In the genomic region with DNA sequence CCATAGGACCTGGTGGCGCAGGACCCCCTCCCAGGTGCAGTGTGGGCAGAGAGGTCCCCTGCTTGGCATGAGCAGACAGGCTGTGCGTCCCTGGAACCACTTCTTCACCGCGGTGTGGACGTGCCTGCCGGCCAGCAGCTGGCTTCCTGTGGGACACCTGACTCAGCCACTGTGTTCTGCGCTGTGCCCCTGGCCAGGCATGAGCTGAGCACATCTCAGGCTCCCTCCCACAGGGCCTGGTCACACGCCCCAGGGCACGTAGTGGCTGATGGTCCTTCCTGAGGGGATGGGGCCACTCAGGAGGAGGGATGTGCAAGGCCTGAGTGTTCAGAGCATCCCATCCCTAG, we compare ENCODE assay signal across 8 cellular contexts. TPM values are rescaled to one million over a fixed set of nuclear protein-coding genes. Genes with fewer than 3 reads are reported as not detected.
DNase-seq lines count a peak whose midpoint lies in the region; ATAC-seq and TF ChIP-seq lines count a peak whose summit lies in the region.

No MANE protein-coding gene starts in this region.

- ATAC-seq in lower lobe of right lung, result no peak
- ATAC-seq in GM21367 (IDR thresholded peaks at IDR 0.05; ENCODE audit: unreplicated experiment), result no peak

- H3K36me3 ChIP-seq in lower lobe of right lung, result peaks cover 37% of the 10 kb centered on the region
- H3K36me3 ChIP-seq in testis (ENCODE audit: low read depth, missing control alignments), result no peaks in the 10 kb centered on the region

- TF ChIP-seq CTCF in lower lobe of right lung (IDR thresholded peaks at IDR 0.05) (no peak), testis (IDR thresholded peaks at IDR 0.05) (no peak)

- DNase-seq in HT1080 (ENCODE audit: low read depth), result peak; percentile 84
- peak; percentile 82 to 95 for DNase-seq in dermis microvascular lymphatic vessel endothelial cell (ENCODE audit: low read depth in 2 of 2)
- DNase-seq in lower lobe of right lung, result peak; percentile 47
- no peak for DNase-seq in testis
- DNase-seq in NCI-H1092 treated with DMSO at 0.1 percent for 48 hours (lab: John Stamatoyannopoulos, UW), result no peak
- no peak for DNase-seq in activated T-helper 2 cell treated with anti-CD3 and anti-CD28 coated beads, Interferon-gamma antibody, Interleukin-2, Interleukin-4, amounts not matched to agents 10 μg/mL and 5 μg/mL and 100 μg/mL, durations not matched to agents 14 hours and 24 hours and 36 hours (ENCODE audit: low spot score)
- DNase-seq in activated CD4-positive, alpha-beta memory T cell treated with anti-CD3 and anti-CD28 coated beads for 36 hours, result no peak

- H3K27ac ChIP-seq in lower lobe of right lung (peak overlapping the region; percentile 70), testis (peak overlapping the region; percentile 81 to 88)

- H3K4me1 ChIP-seq in lower lobe of right lung (peaks cover 96% of the 10 kb centered on the region), testis (peaks cover 67% of the 10 kb centered on the region)

- no peaks in the 10 kb centered on the region for H3K9me3 Mint-ChIP-seq in activated T-helper 2 cell treated with anti-CD3 and anti-CD28 coated beads, Interferon-gamma antibody, Interleukin-2, Interleukin-4, amounts not matched to agents 10 μg/mL and 5 μg/mL and 100 μg/mL, durations not matched to agents 14 hours and 24 hours and 36 hours
- no peaks in the 10 kb centered on the region for H3K9me3 Mint-ChIP-seq in activated CD4-positive, alpha-beta memory T cell treated with anti-CD3 and anti-CD28 coated beads for 36 hours

- H3K9me3 ChIP-seq in lower lobe of right lung (no peaks in the 10 kb centered on the region), testis (no peaks in the 10 kb centered on the region)

- H3K4me1 Mint-ChIP-seq in activated T-helper 2 cell treated with anti-CD3 and anti-CD28 coated beads, Interferon-gamma antibody, Interleukin-2, Interleukin-4, amounts not matched to agents 10 μg/mL and 5 μg/mL and 100 μg/mL, durations not matched to agents 14 hours and 24 hours and 36 hours (ENCODE audit: low read depth), result peaks cover 24% of the 10 kb centered on the region
- no peaks in the 10 kb centered on the region for H3K4me1 Mint-ChIP-seq in activated CD4-positive, alpha-beta memory T cell treated with anti-CD3 and anti-CD28 coated beads for 36 hours (ENCODE audit: low read depth)

- TF ChIP-seq POLR2A in testis (IDR thresholded peaks at IDR 0.05), result no peak

- H3K27me3 ChIP-seq in lower lobe of right lung (ENCODE audit: low read depth), result no peaks in the 10 kb centered on the region
- no peaks in the 10 kb centered on the region for H3K27me3 ChIP-seq in testis

- peaks cover 3% of the 10 kb centered on the region for H3K27me3 Mint-ChIP-seq in activated T-helper 2 cell treated with anti-CD3 and anti-CD28 coated beads, Interferon-gamma antibody, Interleukin-2, Interleukin-4, amounts not matched to agents 10 μg/mL and 5 μg/mL and 100 μg/mL, durations not matched to agents 14 hours and 24 hours and 36 hours (ENCODE audit: low read depth)
- H3K27me3 Mint-ChIP-seq in activated CD4-positive, alpha-beta memory T cell treated with anti-CD3 and anti-CD28 coated beads for 36 hours, result no peaks in the 10 kb centered on the region

- H3K4me3 Mint-ChIP-seq in activated T-helper 2 cell treated with anti-CD3 and anti-CD28 coated beads, Interferon-gamma antibody, Interleukin-2, Interleukin-4, amounts not matched to agents 10 μg/mL and 5 μg/mL and 100 μg/mL, durations not matched to agents 14 hours and 24 hours and 36 hours (ENCODE audit: low read depth), result no peak overlapping the region
- H3K4me3 Mint-ChIP-seq in activated CD4-positive, alpha-beta memory T cell treated with anti-CD3 and anti-CD28 coated beads for 36 hours, result no peak overlapping the region

- POLR2A ChIA-PET in activated CD4-positive, alpha-beta memory T cell treated with anti-CD3 and anti-CD28 coated beads for 36 hours (lab: Charles Lee), result no interaction called here

- intact Hi-C loops in lower lobe of right lung (cut with DNase I), result no loop called here
- intact Hi-C loops in testis (cut with DNase I; ENCODE audit: low total_unique reads), result no loop called here
- intact Hi-C loops in activated T-helper 2 cell treated with anti-CD3 and anti-CD28 coated beads, Interferon-gamma antibody, Interleukin-2, Interleukin-4, amounts not matched to agents 10 μg/mL and 5 μg/mL and 100 μg/mL, durations not matched to agents 14 hours and 24 hours and 36 hours (cut with micrococcal nuclease), result no loop called here
- intact Hi-C loops in activated CD4-positive, alpha-beta memory T cell treated with anti-CD3 and anti-CD28 coated beads for 36 hours (cut with micrococcal nuclease), result no loop called here

- no peak overlapping the region for H3K27ac Mint-ChIP-seq in activated T-helper 2 cell treated with anti-CD3 and anti-CD28 coated beads, Interferon-gamma antibody, Interleukin-2, Interleukin-4, amounts not matched to agents 10 μg/mL and 5 μg/mL and 100 μg/mL, durations not matched to agents 14 hours and 24 hours and 36 hours
- H3K27ac Mint-ChIP-seq in activated CD4-positive, alpha-beta memory T cell treated with anti-CD3 and anti-CD28 coated beads for 36 hours, result no peak overlapping the region

- no peaks in the 10 kb centered on the region for H3K36me3 Mint-ChIP-seq in activated T-helper 2 cell treated with anti-CD3 and anti-CD28 coated beads, Interferon-gamma antibody, Interleukin-2, Interleukin-4, amounts not matched to agents 10 μg/mL and 5 μg/mL and 100 μg/mL, durations not matched to agents 14 hours and 24 hours and 36 hours (ENCODE audit: low read depth)
- no peaks in the 10 kb centered on the region for H3K36me3 Mint-ChIP-seq in activated CD4-positive, alpha-beta memory T cell treated with anti-CD3 and anti-CD28 coated beads for 36 hours

- 64 to 78% methylated on average over 8 to 9 of the region's 9 CpGs for WGBS in testis, 2 donors

- CTCF ChIA-PET in activated CD4-positive, alpha-beta memory T cell treated with anti-CD3 and anti-CD28 coated beads for 36 hours (lab: Charles Lee), result no interaction called here

- H3K4me3 ChIP-seq in lower lobe of right lung (no peak overlapping the region), testis (no peak overlapping the region)

RNA-seq across cellular contexts. Expression of gene DEPP1, which starts 3.5 kb away (rescaled TPM):
- 0.97 and 1.2 TPM in 2 replicates for total RNA-seq in HT1080 (2014; rRNA removed; shearing (Covaris generic))
- 7.8 and 8.6 TPM in 2 replicates for polyA plus RNA-seq in HT1080 (2015; cell fraction: cytosol; rRNA removed)
- 8.7 and 11.5 TPM in 2 replicates for polyA plus RNA-seq in HT1080 (2015; cell fraction: nucleus; rRNA removed)
- total RNA-seq in dermis microvascular lymphatic vessel endothelial cell (122 and 133 TPM in 2 replicates), lower lobe of right lung (108 TPM), testis (10 to 100 TPM; 33.1 to 84.9 TPM)
- 29.1 TPM for polyA plus RNA-seq in testis (ENCODE audit: insufficient read depth, low read depth, low replicate concordance)
- 0.64 and 1.5 TPM in 2 replicates for total RNA-seq in activated T-helper 2 cell treated with anti-CD3 and anti-CD28 coated beads, Interferon-gamma antibody, Interleukin-2, Interleukin-4, amounts not matched to agents 10 μg/mL and 5 μg/mL and 100 μg/mL, durations not matched to agents 14 hours and 24 hours and 36 hours
- under 1 TPM; 0.34 to 0.40 TPM for total RNA-seq in activated CD4-positive, alpha-beta memory T cell treated with anti-CD3 and anti-CD28 coated beads for 36 hours

RNA-seq across cellular contexts. Expression of gene ZNF22, which starts 18.6 kb away (rescaled TPM):
- total RNA-seq in HT1080 (2014; rRNA removed; shearing (Covaris generic)), result 14.6 and 16.3 TPM in 2 replicates
- 16.5 and 17.0 TPM in 2 replicates for polyA plus RNA-seq in HT1080 (2015; cell fraction: cytosol; rRNA removed)
- polyA plus RNA-seq in HT1080 (2015; cell fraction: nucleus; rRNA removed), result 6.8 and 8.5 TPM in 2 replicates
- total RNA-seq in dermis microvascular lymphatic vessel endothelial cell, result 32.1 and 33.0 TPM in 2 replicates
- 22.1 TPM for total RNA-seq in lower lobe of right lung
- 10 to 100 TPM; 12.6 TPM for total RNA-seq in testis
- polyA plus RNA-seq in testis (ENCODE audit: insufficient read depth, low read depth, low replicate concordance), result 12.6 TPM
- 24.6 and 25.6 TPM in 2 replicates for total RNA-seq in activated T-helper 2 cell treated with anti-CD3 and anti-CD28 coated beads, Interferon-gamma antibody, Interleukin-2, Interleukin-4, amounts not matched to agents 10 μg/mL and 5 μg/mL and 100 μg/mL, durations not matched to agents 14 hours and 24 hours and 36 hours
- total RNA-seq in activated CD4-positive, alpha-beta memory T cell treated with anti-CD3 and anti-CD28 coated beads for 36 hours, result 10 to 100 TPM; 19.3 to 19.9 TPM

RNA-seq across cellular contexts. Expression of gene RASSF4, which starts 22.5 kb away (rescaled TPM):
- 6.6 and 7.8 TPM in 2 replicates for total RNA-seq in HT1080 (2014; rRNA removed; shearing (Covaris generic))
- 19.1 and 19.4 TPM in 2 replicates for polyA plus RNA-seq in HT1080 (2015; cell fraction: cytosol; rRNA removed)
- polyA plus RNA-seq in HT1080 (2015; cell fraction: nucleus; rRNA removed), result 31.4 and 46.0 TPM in 2 replicates
- 13.1 and 23.3 TPM in 2 replicates for total RNA-seq in dermis microvascular lymphatic vessel endothelial cell
- total RNA-seq in lower lobe of right lung, result 49.0 TPM
- 10 to 100 TPM; 53.1 to 68.1 TPM for total RNA-seq in testis
- polyA plus RNA-seq in testis (ENCODE audit: insufficient read depth, low read depth, low replicate concordance), result 28.2 TPM
- 0.66 and 1.7 TPM in 2 replicates for total RNA-seq in activated T-helper 2 cell treated with anti-CD3 and anti-CD28 coated beads, Interferon-gamma antibody, Interleukin-2, Interleukin-4, amounts not matched to agents 10 μg/mL and 5 μg/mL and 100 μg/mL, durations not matched to agents 14 hours and 24 hours and 36 hours
- 1 to 10 TPM in 1 of 2 experiments, under 1 TPM in 1; 0.77 to 1.1 TPM for total RNA-seq in activated CD4-positive, alpha-beta memory T cell treated with anti-CD3 and anti-CD28 coated beads for 36 hours

Comparison
In these comparisons a context has a peak if more than half of its experiments do, and no peak if none do; other contexts are left out.
1. DNase-seq: peak in HT1080 (single experiment), dermis microvascular lymphatic vessel endothelial cell (2 of 2) and lower lobe of right lung (single experiment); none in testis (single experiment), NCI-H1092 treated with DMSO at 0.1 percent for 48 hours (single experiment), activated T-helper 2 cell treated with anti-CD3 and anti-CD28 coated beads, Interferon-gamma antibody, Interleukin-2, Interleukin-4, amounts not matched to agents 10 μg/mL and 5 μg/mL and 100 μg/mL, durations not matched to agents 14 hours and 24 hours and 36 hours (single experiment) and activated CD4-positive, alpha-beta memory T cell treated with anti-CD3 and anti-CD28 coated beads for 36 hours (single experiment).
2. RNA of gene DEPP1, which starts 3.5 kb away (total RNA-seq): 122 to 133 TPM in dermis microvascular lymphatic vessel endothelial cell, 108 TPM in lower lobe of right lung (single experiment) and 33.1 to 84.9 TPM in testis; 0.64 to 1.5 TPM in activated T-helper 2 cell treated with anti-CD3 and anti-CD28 coated beads, Interferon-gamma antibody, Interleukin-2, Interleukin-4, amounts not matched to agents 10 μg/mL and 5 μg/mL and 100 μg/mL, durations not matched to agents 14 hours and 24 hours and 36 hours, 0.97 to 1.2 TPM in HT1080 and 0.34 to 0.40 TPM in activated CD4-positive, alpha-beta memory T cell treated with anti-CD3 and anti-CD28 coated beads for 36 hours; every median in the first group is over 10 times any median in the second.